In genomic region chr1:159015440-159015909, GRCh38 we compare ENCODE assay signal across 1 cellular context.
A peak's percentile ranks its signal among the peaks of the same experiment; 100 is the strongest.
TF ChIP-seq lines count a peak whose summit lies in the region.

No MANE protein-coding gene starts in this region.

TF ChIP-seq in H1, 55 proteins besides CTCF, POLR2A, EP300 and RAD21 (continued from another document):
- no peak for TF ChIP-seq BCL11A (IDR thresholded peaks at IDR 0.05; ENCODE audit: low read depth in 2 of 2, low read length in 2 of 2)
- peak; percentile 80 for TF ChIP-seq MAX (IDR thresholded peaks at IDR 0.05)
- no peak for TF ChIP-seq ATF3 (IDR thresholded peaks at IDR 0.05; ENCODE audit: insufficient read depth, low read depth, low read length)
